Comparison of ENCODE assay signal across 4 cellular contexts in genomic region chr3:31995026-31995425, GRCh38. TPM values are rescaled to one million over a fixed set of nuclear protein-coding genes. Genes with fewer than 3 reads are reported as not detected.
"Had no signal": no experiment of that assay in that cellular context is flagged by ENCODE, and none has a peak within 500 bp of the region (broad histone marks: within the 10 kb centered on the region; RNA-seq: fewer than 3 reads in every experiment).

No MANE protein-coding gene starts in this region.

RNA-seq across cellular contexts. Expression of gene ZNF860, which starts 13.5 kb away (rescaled TPM):
- total RNA-seq: activated CD4-positive, alpha-beta T cell treated with anti-CD3 and anti-CD28 coated beads, Interleukin-2, amount 10 ng/mL, durations not matched to agents 7 days and 5 days; activated CD8-positive, alpha-beta memory T cell treated with anti-CD3 and anti-CD28 coated beads, Interleukin-2, amount 10 ng/mL, durations not matched to agents 7 days and 5 days; activated CD8-positive, alpha-beta T cell treated with anti-CD3 and anti-CD28 coated beads for 36 hours; activated CD8-positive, alpha-beta T cell treated with anti-CD3 and anti-CD28 coated beads, Interleukin-2, amount 10 ng/mL, durations not matched to agents 7 days and 5 days had no signal
